1 cellular context compared by ENCODE assay signal in the genomic region with DNA sequence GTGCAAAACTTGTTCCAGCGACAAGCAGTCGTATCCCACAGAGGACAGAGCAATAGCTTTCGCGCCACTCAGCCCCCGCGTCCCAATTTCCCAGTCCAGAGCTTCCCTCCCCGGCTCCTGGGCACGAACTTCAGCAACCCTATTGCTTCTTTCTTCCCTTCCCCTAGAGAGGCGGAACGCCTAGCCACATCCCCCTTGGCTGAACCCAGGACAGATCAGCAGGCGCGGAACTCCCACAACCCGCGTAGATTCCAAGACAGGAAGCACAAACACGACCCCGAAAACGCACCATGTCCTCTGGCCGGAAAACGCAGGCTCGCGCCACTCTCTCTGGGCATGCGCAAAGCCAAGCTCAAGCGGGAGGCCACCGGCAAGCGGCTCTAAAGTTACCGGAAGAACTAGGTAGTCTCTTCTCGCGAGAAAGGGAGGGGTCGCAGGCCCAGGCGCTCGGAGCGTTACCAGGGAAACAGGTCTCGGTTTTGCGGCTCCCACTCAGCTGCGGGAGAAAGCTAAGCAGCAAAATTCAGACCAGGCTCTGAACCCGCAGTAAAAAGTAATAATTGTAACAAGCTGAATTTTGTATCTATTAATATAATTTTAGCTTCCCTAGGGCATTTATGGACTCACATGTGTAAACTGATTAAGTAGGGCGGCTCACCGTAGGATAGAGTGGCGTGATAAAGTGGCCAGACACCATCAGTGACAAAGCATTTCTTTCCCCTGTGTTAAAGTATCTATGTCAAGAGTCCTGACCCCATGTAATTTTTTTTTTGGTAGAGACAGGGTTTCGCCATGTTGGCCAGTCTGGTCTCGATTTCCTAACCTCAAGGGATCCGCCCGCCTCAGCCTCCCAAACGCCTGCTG.
TF ChIP-seq lines count a peak whose summit lies in the region.

A gene (minus strand): TSS at position 323 of the 864 bp plus-strand sequence. CDS start 31 bp downstream, at position 292.

TF ChIP-seq in K562, 482 proteins besides CTCF, POLR2A, EP300 and RAD21 (continued from another document and continues in another):
- TF ChIP-seq, protein P1, sequence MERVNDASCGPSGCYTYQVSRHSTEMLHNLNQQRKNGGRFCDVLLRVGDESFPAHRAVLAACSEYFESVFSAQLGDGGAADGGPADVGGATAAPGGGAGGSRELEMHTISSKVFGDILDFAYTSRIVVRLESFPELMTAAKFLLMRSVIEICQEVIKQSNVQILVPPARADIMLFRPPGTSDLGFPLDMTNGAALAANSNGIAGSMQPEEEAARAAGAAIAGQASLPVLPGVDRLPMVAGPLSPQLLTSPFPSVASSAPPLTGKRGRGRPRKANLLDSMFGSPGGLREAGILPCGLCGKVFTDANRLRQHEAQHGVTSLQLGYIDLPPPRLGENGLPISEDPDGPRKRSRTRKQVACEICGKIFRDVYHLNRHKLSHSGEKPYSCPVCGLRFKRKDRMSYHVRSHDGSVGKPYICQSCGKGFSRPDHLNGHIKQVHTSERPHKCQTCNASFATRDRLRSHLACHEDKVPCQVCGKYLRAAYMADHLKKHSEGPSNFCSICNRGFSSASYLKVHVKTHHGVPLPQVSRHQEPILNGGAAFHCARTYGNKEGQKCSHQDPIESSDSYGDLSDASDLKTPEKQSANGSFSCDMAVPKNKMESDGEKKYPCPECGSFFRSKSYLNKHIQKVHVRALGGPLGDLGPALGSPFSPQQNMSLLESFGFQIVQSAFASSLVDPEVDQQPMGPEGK (CRISPR knock-in tag; IDR thresholded peaks at IDR 0.05; ENCODE audit: borderline replicate concordance), result peak; percentile 73; the same call in 1 of the 2 replicates
- TF ChIP-seq KDM4B (IDR thresholded peaks at IDR 0.05; ENCODE audit: borderline replicate concordance in 2 of 2, low read depth in 1 of 2) (no peak; a peak in 1 of 4 replicates), DDX20 (tag; IDR thresholded peaks at IDR 0.05; ENCODE audit: low read depth) (no peak), CSDE1 (IDR thresholded peaks at IDR 0.05) (peak in 1 of 2 experiments; percentile 88; a peak in 2 of 4 replicates), ZNF12 (CRISPR knock-in tag; IDR thresholded peaks at IDR 0.05) (no peak), ZNF583 (CRISPR knock-in tag; IDR thresholded peaks at IDR 0.05) (no peak), NEUROD1 (IDR thresholded peaks at IDR 0.05; ENCODE audit: borderline replicate concordance, low read depth, low read length, partially characterized antibody) (peak; percentile 93), WHSC1 (IDR thresholded peaks at IDR 0.05; ENCODE audit: low read length) (no peak), FOXJ3 (CRISPR knock-in tag; IDR thresholded peaks at IDR 0.05) (no peak), ZNF274 (IDR thresholded peaks at IDR 0.05; ENCODE audit: borderline replicate concordance, low read depth, low read length) (no peak), ILF3 (IDR thresholded peaks at IDR 0.05; ENCODE audit: borderline replicate concordance) (no peak; the same call in 1 of the 2 replicates), HCFC1 (IDR thresholded peaks at IDR 0.05; ENCODE audit: low read depth, low read length) (peak; percentile 88), KAT2B (IDR thresholded peaks at IDR 0.05; ENCODE audit: low read depth, low read length) (peak; percentile 83), MCM7 (IDR thresholded peaks at IDR 0.05) (no peak), PHF20 (IDR thresholded peaks at IDR 0.05; ENCODE audit: partially characterized antibody) (no peak), NUFIP1 (IDR thresholded peaks at IDR 0.05; ENCODE audit: partially characterized antibody) (peak; percentile 10), LARP7 (IDR thresholded peaks at IDR 0.05) (peak; percentile 94), BRD9 (IDR thresholded peaks at IDR 0.05; ENCODE audit: low read depth, partially characterized antibody) (peak; percentile 86), ZNF431 (CRISPR knock-in tag; IDR thresholded peaks at IDR 0.05) (0 out of 2 replicates have a peak, but pooled peaks have one; percentile 18), ZNF699 (CRISPR knock-in tag; IDR thresholded peaks at IDR 0.05; ENCODE audit: insufficient replicate concordance) (no peak), ZC3H4 (CRISPR knock-in tag; IDR thresholded peaks at IDR 0.05; ENCODE audit: borderline replicate concordance) (no peak), GABPB1 (CRISPR knock-in tag; IDR thresholded peaks at IDR 0.05) (peak; percentile 95), FUS (optimal IDR thresholded peaks at IDR 0.05; ENCODE audit: low read depth, low read length) (no peak), ZNF644 (tag; IDR thresholded peaks at IDR 0.05; ENCODE audit: low read depth) (peak; percentile 51; the same call in 1 of the 2 replicates), CAMTA2 (CRISPR knock-in tag; conservative IDR thresholded peaks at IDR 0.05) (0 out of 2 replicates have a peak, but pooled peaks have one; percentile 71), NELFE (IDR thresholded peaks at IDR 0.05; ENCODE audit: insufficient read depth, insufficient read length) (no peak), SETDB1 (IDR thresholded peaks at IDR 0.05; ENCODE audit: low read length) (peak; percentile 81), ZNF785 (CRISPR knock-in tag; IDR thresholded peaks at IDR 0.05) (no peak), SIN3B (IDR thresholded peaks at IDR 0.05; ENCODE audit: low read depth) (peak; percentile 23; the same call in 1 of the 2 replicates), HDAC1 (IDR thresholded peaks at IDR 0.05) (peak in 1 of 2 experiments; percentile 90; a peak in 2 of 4 replicates), NR1H2 (CRISPR knock-in tag; IDR thresholded peaks at IDR 0.05) (no peak), ELF1 (tag; IDR thresholded peaks at IDR 0.05) (peak; percentile 98), ZNF79 (CRISPR knock-in tag; IDR thresholded peaks at IDR 0.05; ENCODE audit: low read depth) (no peak)
- TF ChIP-seq, protein P2, sequence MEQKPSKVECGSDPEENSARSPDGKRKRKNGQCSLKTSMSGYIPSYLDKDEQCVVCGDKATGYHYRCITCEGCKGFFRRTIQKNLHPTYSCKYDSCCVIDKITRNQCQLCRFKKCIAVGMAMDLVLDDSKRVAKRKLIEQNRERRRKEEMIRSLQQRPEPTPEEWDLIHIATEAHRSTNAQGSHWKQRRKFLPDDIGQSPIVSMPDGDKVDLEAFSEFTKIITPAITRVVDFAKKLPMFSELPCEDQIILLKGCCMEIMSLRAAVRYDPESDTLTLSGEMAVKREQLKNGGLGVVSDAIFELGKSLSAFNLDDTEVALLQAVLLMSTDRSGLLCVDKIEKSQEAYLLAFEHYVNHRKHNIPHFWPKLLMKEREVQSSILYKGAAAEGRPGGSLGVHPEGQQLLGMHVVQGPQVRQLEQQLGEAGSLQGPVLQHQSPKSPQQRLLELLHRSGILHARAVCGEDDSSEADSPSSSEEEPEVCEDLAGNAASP (IDR thresholded peaks at IDR 0.05), result no peak
- TF ChIP-seq, protein P3, sequence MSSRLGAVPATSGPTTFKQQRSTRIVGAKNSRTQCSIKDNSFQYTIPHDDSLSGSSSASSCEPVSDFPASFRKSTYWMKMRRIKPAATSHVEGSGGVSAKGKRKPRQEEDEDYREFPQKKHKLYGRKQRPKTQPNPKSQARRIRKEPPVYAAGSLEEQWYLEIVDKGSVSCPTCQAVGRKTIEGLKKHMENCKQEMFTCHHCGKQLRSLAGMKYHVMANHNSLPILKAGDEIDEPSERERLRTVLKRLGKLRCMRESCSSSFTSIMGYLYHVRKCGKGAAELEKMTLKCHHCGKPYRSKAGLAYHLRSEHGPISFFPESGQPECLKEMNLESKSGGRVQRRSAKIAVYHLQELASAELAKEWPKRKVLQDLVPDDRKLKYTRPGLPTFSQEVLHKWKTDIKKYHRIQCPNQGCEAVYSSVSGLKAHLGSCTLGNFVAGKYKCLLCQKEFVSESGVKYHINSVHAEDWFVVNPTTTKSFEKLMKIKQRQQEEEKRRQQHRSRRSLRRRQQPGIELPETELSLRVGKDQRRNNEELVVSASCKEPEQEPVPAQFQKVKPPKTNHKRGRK (tag; IDR thresholded peaks at IDR 0.05), result no peak
- TF ChIP-seq, protein P4, sequence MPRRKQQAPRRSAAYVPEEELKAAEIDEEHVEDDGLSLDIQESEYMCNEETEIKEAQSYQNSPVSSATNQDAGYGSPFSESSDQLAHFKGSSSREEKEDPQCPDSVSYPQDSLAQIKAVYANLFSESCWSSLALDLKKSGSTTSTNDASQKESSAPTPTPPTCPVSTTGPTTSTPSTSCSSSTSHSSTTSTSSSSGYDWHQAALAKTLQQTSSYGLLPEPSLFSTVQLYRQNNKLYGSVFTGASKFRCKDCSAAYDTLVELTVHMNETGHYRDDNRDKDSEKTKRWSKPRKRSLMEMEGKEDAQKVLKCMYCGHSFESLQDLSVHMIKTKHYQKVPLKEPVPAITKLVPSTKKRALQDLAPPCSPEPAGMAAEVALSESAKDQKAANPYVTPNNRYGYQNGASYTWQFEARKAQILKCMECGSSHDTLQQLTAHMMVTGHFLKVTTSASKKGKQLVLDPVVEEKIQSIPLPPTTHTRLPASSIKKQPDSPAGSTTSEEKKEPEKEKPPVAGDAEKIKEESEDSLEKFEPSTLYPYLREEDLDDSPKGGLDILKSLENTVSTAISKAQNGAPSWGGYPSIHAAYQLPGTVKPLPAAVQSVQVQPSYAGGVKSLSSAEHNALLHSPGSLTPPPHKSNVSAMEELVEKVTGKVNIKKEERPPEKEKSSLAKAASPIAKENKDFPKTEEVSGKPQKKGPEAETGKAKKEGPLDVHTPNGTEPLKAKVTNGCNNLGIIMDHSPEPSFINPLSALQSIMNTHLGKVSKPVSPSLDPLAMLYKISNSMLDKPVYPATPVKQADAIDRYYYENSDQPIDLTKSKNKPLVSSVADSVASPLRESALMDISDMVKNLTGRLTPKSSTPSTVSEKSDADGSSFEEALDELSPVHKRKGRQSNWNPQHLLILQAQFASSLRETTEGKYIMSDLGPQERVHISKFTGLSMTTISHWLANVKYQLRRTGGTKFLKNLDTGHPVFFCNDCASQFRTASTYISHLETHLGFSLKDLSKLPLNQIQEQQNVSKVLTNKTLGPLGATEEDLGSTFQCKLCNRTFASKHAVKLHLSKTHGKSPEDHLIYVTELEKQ (CRISPR knock-in tag; IDR thresholded peaks at IDR 0.05), result no peak
- TF ChIP-seq, protein P5, sequence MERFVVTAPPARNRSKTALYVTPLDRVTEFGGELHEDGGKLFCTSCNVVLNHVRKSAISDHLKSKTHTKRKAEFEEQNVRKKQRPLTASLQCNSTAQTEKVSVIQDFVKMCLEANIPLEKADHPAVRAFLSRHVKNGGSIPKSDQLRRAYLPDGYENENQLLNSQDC (CRISPR knock-in tag; IDR thresholded peaks at IDR 0.05), result peak; percentile 37; the same call in 1 of the 2 replicates
- TF ChIP-seq, protein P6, sequence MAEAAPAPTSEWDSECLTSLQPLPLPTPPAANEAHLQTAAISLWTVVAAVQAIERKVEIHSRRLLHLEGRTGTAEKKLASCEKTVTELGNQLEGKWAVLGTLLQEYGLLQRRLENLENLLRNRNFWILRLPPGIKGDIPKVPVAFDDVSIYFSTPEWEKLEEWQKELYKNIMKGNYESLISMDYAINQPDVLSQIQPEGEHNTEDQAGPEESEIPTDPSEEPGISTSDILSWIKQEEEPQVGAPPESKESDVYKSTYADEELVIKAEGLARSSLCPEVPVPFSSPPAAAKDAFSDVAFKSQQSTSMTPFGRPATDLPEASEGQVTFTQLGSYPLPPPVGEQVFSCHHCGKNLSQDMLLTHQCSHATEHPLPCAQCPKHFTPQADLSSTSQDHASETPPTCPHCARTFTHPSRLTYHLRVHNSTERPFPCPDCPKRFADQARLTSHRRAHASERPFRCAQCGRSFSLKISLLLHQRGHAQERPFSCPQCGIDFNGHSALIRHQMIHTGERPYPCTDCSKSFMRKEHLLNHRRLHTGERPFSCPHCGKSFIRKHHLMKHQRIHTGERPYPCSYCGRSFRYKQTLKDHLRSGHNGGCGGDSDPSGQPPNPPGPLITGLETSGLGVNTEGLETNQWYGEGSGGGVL (CRISPR knock-in tag; IDR thresholded peaks at IDR 0.05), result no peak
- TF ChIP-seq, protein P7, sequence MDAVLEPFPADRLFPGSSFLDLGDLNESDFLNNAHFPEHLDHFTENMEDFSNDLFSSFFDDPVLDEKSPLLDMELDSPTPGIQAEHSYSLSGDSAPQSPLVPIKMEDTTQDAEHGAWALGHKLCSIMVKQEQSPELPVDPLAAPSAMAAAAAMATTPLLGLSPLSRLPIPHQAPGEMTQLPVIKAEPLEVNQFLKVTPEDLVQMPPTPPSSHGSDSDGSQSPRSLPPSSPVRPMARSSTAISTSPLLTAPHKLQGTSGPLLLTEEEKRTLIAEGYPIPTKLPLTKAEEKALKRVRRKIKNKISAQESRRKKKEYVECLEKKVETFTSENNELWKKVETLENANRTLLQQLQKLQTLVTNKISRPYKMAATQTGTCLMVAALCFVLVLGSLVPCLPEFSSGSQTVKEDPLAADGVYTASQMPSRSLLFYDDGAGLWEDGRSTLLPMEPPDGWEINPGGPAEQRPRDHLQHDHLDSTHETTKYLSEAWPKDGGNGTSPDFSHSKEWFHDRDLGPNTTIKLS (IDR thresholded peaks at IDR 0.05; ENCODE audit: borderline replicate concordance, low read depth), result peak; percentile 99
- TF ChIP-seq, protein P8, sequence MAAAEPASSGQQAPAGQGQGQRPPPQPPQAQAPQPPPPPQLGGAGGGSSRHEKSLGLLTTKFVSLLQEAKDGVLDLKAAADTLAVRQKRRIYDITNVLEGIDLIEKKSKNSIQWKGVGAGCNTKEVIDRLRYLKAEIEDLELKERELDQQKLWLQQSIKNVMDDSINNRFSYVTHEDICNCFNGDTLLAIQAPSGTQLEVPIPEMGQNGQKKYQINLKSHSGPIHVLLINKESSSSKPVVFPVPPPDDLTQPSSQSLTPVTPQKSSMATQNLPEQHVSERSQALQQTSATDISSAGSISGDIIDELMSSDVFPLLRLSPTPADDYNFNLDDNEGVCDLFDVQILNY (CRISPR knock-in tag; IDR thresholded peaks at IDR 0.05), result 0 out of 2 replicates have a peak, but pooled peaks have one; percentile 56
- TF ChIP-seq, protein P9, sequence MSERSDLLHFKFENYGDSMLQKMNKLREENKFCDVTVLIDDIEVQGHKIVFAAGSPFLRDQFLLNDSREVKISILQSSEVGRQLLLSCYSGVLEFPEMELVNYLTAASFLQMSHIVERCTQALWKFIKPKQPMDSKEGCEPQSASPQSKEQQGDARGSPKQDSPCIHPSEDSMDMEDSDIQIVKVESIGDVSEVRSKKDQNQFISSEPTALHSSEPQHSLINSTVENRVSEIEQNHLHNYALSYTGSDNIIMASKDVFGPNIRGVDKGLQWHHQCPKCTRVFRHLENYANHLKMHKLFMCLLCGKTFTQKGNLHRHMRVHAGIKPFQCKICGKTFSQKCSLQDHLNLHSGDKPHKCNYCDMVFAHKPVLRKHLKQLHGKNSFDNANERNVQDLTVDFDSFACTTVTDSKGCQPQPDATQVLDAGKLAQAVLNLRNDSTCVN (CRISPR knock-in tag; IDR thresholded peaks at IDR 0.05), result 0 out of 2 replicates have a peak, but pooled peaks have one; percentile 22
- TF ChIP-seq, protein P10, sequence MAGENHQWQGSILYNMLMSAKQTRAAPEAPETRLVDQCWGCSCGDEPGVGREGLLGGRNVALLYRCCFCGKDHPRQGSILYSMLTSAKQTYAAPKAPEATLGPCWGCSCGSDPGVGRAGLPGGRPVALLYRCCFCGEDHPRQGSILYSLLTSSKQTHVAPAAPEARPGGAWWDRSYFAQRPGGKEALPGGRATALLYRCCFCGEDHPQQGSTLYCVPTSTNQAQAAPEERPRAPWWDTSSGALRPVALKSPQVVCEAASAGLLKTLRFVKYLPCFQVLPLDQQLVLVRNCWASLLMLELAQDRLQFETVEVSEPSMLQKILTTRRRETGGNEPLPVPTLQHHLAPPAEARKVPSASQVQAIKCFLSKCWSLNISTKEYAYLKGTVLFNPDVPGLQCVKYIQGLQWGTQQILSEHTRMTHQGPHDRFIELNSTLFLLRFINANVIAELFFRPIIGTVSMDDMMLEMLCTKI (IDR thresholded peaks at IDR 0.05; ENCODE audit: partially characterized antibody), result no peak
